ENCODE assay signal across 8 cellular contexts in the genomic region with DNA sequence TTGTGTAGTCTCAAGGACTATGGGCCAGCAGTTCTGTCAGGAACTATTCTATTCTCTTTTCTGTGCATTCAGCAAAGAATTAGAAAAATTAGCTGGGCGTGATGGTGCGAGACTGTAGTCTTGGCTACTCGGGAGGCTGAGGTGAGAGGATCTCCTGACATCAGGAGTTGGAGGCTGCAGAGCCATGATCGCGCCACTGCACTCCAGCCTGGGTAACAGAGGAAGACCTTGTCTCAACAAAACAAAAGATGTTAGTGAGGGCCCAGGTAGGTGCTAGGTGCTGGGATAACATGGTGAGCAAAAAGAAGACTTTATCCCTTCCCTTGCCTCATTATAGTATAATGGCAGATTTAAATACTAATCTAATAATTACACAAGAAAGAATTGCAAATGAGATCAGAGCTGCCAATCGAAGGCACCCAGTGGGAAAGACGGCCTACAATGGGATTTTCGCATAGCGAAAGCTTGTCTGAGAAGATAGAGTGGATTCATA. TPM values are rescaled to one million over a fixed set of nuclear protein-coding genes. Genes with fewer than 3 reads are reported as not detected.
DNase-seq lines count a peak whose midpoint lies in the region; ATAC-seq and TF ChIP-seq lines count a peak whose summit lies in the region.

No MANE protein-coding gene starts in this region.

- no peaks in the 10 kb centered on the region for H3K27me3 ChIP-seq in naive thymus-derived CD4-positive, alpha-beta T cell (ENCODE audit: control insufficient read depth in 2 of 2, insufficient read depth in 2 of 2, low read length in 2 of 2)

- no peaks in the 10 kb centered on the region for H3K9me3 Mint-ChIP-seq in chondrocyte (ENCODE audit: low read depth)
- peaks cover 0 to 7% (median 0%) of the 10 kb centered on the region in 11 donors for H3K9me3 Mint-ChIP-seq in naive thymus-derived CD4-positive, alpha-beta T cell

- peak overlapping the region; percentile 92 for H3K4me3 ChIP-seq in naive thymus-derived CD4-positive, alpha-beta T cell (ENCODE audit: low read length)

- intact Hi-C loops in naive thymus-derived CD4-positive, alpha-beta T cell (cut with micrococcal nuclease), result loop anchor here (1.0 to 5.0 kb wide), 3 partner anchors 64 to 804 kb away; a partner anchor contains a TSS

- peaks cover 7 to 17% of the 10 kb centered on the region in 2 donors for H3K4me1 ChIP-seq in naive thymus-derived CD4-positive, alpha-beta T cell (ENCODE audit: control insufficient read depth in 2 of 2, insufficient read depth in 2 of 2, low read length in 2 of 2)

- H3K27ac Mint-ChIP-seq in chondrocyte (ENCODE audit: unreplicated experiment), result peak overlapping the region; percentile 96
- H3K27ac Mint-ChIP-seq in naive thymus-derived CD4-positive, alpha-beta T cell, result peak overlapping the region; percentile 80 to 98 (median 87)

- H3K4me3 Mint-ChIP-seq in chondrocyte (ENCODE audit: unreplicated experiment), result peak overlapping the region; percentile 92
- peak overlapping the region; percentile 83 to 96 (median 93) for H3K4me3 Mint-ChIP-seq in naive thymus-derived CD4-positive, alpha-beta T cell

- ATAC-seq in GM19023 (IDR thresholded peaks at IDR 0.05; ENCODE audit: unreplicated experiment) (peak; percentile 1), HG03521 (IDR thresholded peaks at IDR 0.05; ENCODE audit: unreplicated experiment) (peak; percentile 4)
- peak; percentile 3 for ATAC-seq in naive thymus-derived CD4-positive, alpha-beta T cell

- H3K27ac ChIP-seq in naive thymus-derived CD4-positive, alpha-beta T cell (ENCODE audit: low read depth, low read length), result peak overlapping the region; percentile 80

- POLR2A ChIA-PET in naive thymus-derived CD4-positive, alpha-beta T cell (lab: Charles Lee), result interaction anchor here (1.1 to 2.3 kb wide), 2 partner anchors 18 to 65 kb away, joined by 3 to 12 read pairs; a partner anchor contains a TSS

- H3K36me3 Mint-ChIP-seq in chondrocyte (ENCODE audit: low read depth), result peaks cover 6% of the 10 kb centered on the region
- H3K36me3 Mint-ChIP-seq in naive thymus-derived CD4-positive, alpha-beta T cell, result peaks cover 4 to 22% (median 7%) of the 10 kb centered on the region in 5 donors

- peaks cover 26% of the 10 kb centered on the region for H3K4me1 Mint-ChIP-seq in chondrocyte (ENCODE audit: low read depth)
- H3K4me1 Mint-ChIP-seq in naive thymus-derived CD4-positive, alpha-beta T cell, result peaks cover 25 to 47% (median 41%) of the 10 kb centered on the region in 7 donors

- CTCF ChIA-PET in naive thymus-derived CD4-positive, alpha-beta T cell (lab: Charles Lee), result interaction anchor here (1.0 to 1.7 kb wide), 6 partner anchors 11 to 65 kb away, joined by 3 to 4 read pairs (median 4); a partner anchor contains a TSS

- H3K36me3 ChIP-seq in naive thymus-derived CD4-positive, alpha-beta T cell (ENCODE audit: control insufficient read depth in 2 of 3, insufficient read depth in 3 of 3, low read length in 3 of 3), result peaks cover 0 to 19% (median 1%) of the 10 kb centered on the region in 3 experiments

- DNase-seq in chondrocyte (ENCODE audit: low spot score), result no peak
- no peak for DNase-seq in naive thymus-derived CD4-positive, alpha-beta T cell
- no peak for DNase-seq in Ammon's horn (ENCODE audit: low spot score)
- no peak for DNase-seq in cerebellar cortex (ENCODE audit: low spot score)
- DNase-seq in HT-29 (ENCODE audit: low spot score), result no peak
- no peak for DNase-seq in cortex of kidney (lab: John Stamatoyannopoulos, UW)

- no peaks in the 10 kb centered on the region for H3K27me3 Mint-ChIP-seq in chondrocyte (ENCODE audit: low read depth)
- H3K27me3 Mint-ChIP-seq in naive thymus-derived CD4-positive, alpha-beta T cell, result no peaks in the 10 kb centered on the region

- H3K9me3 ChIP-seq in naive thymus-derived CD4-positive, alpha-beta T cell (ENCODE audit: control insufficient read depth in 2 of 3, low read length in 3 of 3), result no peaks in the 10 kb centered on the region

- TF ChIP-seq CTCF in chondrocyte (IDR thresholded peaks at IDR 0.05), result no peak

RNA-seq across cellular contexts. Expression of a gene that starts 0.4 kb away (rescaled TPM):
- 43.5 to 52.3 TPM (median 47.8 TPM) in 3 replicates for total RNA-seq in chondrocyte
- 10 to 100 TPM; 14.2 to 44.8 (median 25.3) TPM for total RNA-seq in naive thymus-derived CD4-positive, alpha-beta T cell
- 10 to 100 TPM; 33.3 to 33.6 TPM for polyA plus RNA-seq in naive thymus-derived CD4-positive, alpha-beta T cell
- total RNA-seq in HT-29 (2014; rRNA removed; shearing (Covaris generic)), result 41.7 and 65.3 TPM in 2 replicates
